ENCODE assay signal across 9 cellular contexts in genomic region chr5:96247097-96247675, GRCh38.
A peak's percentile ranks its signal among the peaks of the same experiment; 100 is the strongest.
DNase-seq lines count a peak whose midpoint lies in the region; ATAC-seq and TF ChIP-seq lines count a peak whose summit lies in the region.
"Had no signal": no experiment of that assay in that cellular context is flagged by ENCODE, and none has a peak within 500 bp of the region (broad histone marks: within the 10 kb centered on the region; RNA-seq: fewer than 3 reads in every experiment).

No MANE protein-coding gene starts in this region.

- H3K9me3 Mint-ChIP-seq in chondrocyte (ENCODE audit: low read depth) (peaks cover 6% of the 10 kb centered on the region), osteocyte (ENCODE audit: unreplicated experiment) (no peaks in the 10 kb centered on the region)

- H3K36me3 Mint-ChIP-seq in chondrocyte (ENCODE audit: low read depth) (peaks cover 5% of the 10 kb centered on the region), osteocyte (ENCODE audit: unreplicated experiment) (no peaks in the 10 kb centered on the region)
- H3K36me3 Mint-ChIP-seq: IgD-negative memory B cell had no signal

- H3K4me1 ChIP-seq in subcutaneous abdominal adipose tissue (ENCODE audit: control insufficient read depth in 5 of 5, insufficient read depth in 5 of 5, low read length in 5 of 5), result peaks cover 3 to 13% (median 12%) of the 10 kb centered on the region in 5 donors

- H3K27me3 Mint-ChIP-seq in chondrocyte (ENCODE audit: low read depth) (no peaks in the 10 kb centered on the region), osteocyte (ENCODE audit: unreplicated experiment) (no peaks in the 10 kb centered on the region)

- peak; percentile 80 for ATAC-seq in left lobe of liver
- no peak for ATAC-seq in GM21737 (IDR thresholded peaks at IDR 0.05; ENCODE audit: unreplicated experiment)

- H3K4me1 Mint-ChIP-seq in chondrocyte (ENCODE audit: low read depth), result peaks cover 60% of the 10 kb centered on the region
- peaks cover 40% of the 10 kb centered on the region for H3K4me1 Mint-ChIP-seq in osteocyte (ENCODE audit: unreplicated experiment)

- H3K4me3 Mint-ChIP-seq in chondrocyte (ENCODE audit: unreplicated experiment), result no peak overlapping the region
- no peak overlapping the region for H3K4me3 Mint-ChIP-seq in osteocyte (ENCODE audit: unreplicated experiment)
- H3K4me3 Mint-ChIP-seq: IgD-negative memory B cell had no signal

- DNase-seq in LHCN-M2 (ENCODE audit: low read depth) (peak; percentile 80), chondrocyte (ENCODE audit: low spot score) (no peak), left lobe of liver (ENCODE audit: low spot score) (peak; percentile 84), SIG-M5 (lab: John Stamatoyannopoulos, UW) (no peak), osteocyte (ENCODE audit: extremely low spot score, unreplicated experiment) (no peak), HEK293T (ENCODE audit: extremely low spot score) (no peak)

- H3K36me3 ChIP-seq in subcutaneous abdominal adipose tissue (ENCODE audit: control insufficient read depth in 5 of 5, insufficient read depth in 5 of 5, low read length in 5 of 5), result no peaks in the 10 kb centered on the region

- CTCF ChIA-PET in HEK293T (lab: Yijun Ruan, JAX), result no interaction called here

- POLR2A ChIA-PET in HEK293T (lab: Yijun Ruan, JAX), result no interaction called here

- no peaks in the 10 kb centered on the region for H3K9me3 ChIP-seq in subcutaneous abdominal adipose tissue (ENCODE audit: control insufficient read depth in 5 of 5, low read length in 5 of 5)

- H3K9ac ChIP-seq in subcutaneous abdominal adipose tissue (ENCODE audit: low read length in 5 of 5), result peak overlapping the region in 1 of 5 donors; percentile 14

- TF ChIP-seq CTCF in chondrocyte (IDR thresholded peaks at IDR 0.05), result no peak
- no peak for TF ChIP-seq CTCF in osteocyte (IDR thresholded peaks at IDR 0.05)

- peak overlapping the region; percentile 15 for H3K27ac ChIP-seq in subcutaneous abdominal adipose tissue (ENCODE audit: low read depth, low read length)

- peak overlapping the region in 1 of 5 donors; percentile 41 for H3K4me3 ChIP-seq in subcutaneous abdominal adipose tissue (ENCODE audit: low read depth in 1 of 5, low read length in 5 of 5)

- H3K27me3 ChIP-seq in subcutaneous abdominal adipose tissue (ENCODE audit: control insufficient read depth in 5 of 5, insufficient read depth in 4 of 5, low read length in 5 of 5), result no peaks in the 10 kb centered on the region

- H3K27ac Mint-ChIP-seq in chondrocyte (ENCODE audit: unreplicated experiment) (peak overlapping the region; percentile 33), osteocyte (ENCODE audit: unreplicated experiment) (no peak overlapping the region)
- H3K27ac Mint-ChIP-seq: IgD-negative memory B cell had no signal

TF ChIP-seq in HEK293T, 16 proteins besides CTCF, POLR2A, EP300 and RAD21:
- TF ChIP-seq ZNF384 (IDR thresholded peaks at IDR 0.05) (no peak), HDGF (IDR thresholded peaks at IDR 0.05; ENCODE audit: borderline replicate concordance) (no peak), TARDBP (IDR thresholded peaks at IDR 0.05) (no peak), FOXM1 (IDR thresholded peaks at IDR 0.05; ENCODE audit: borderline replicate concordance) (no peak), L3MBTL2 (conservative IDR thresholded peaks at IDR 0.05) (no peak), FOXA1 (IDR thresholded peaks at IDR 0.05) (no peak), NFRKB (IDR thresholded peaks at IDR 0.05) (no peak), CTBP1 (IDR thresholded peaks at IDR 0.05; ENCODE audit: borderline replicate concordance) (no peak)

Comparison
In these comparisons a context has a peak if more than half of its experiments do, and no peak if none do; other contexts are left out.
1. DNase-seq: peak in LHCN-M2 (single experiment) and left lobe of liver (single experiment); none in chondrocyte (single experiment), SIG-M5 (single experiment), osteocyte (single experiment) and HEK293T (single experiment).